9 cellular contexts compared by ENCODE assay signal in genomic region chr3:13018039-13018431, GRCh38. TPM values are rescaled to one million over a fixed set of nuclear protein-coding genes. Genes with fewer than 3 reads are reported as not detected.
DNase-seq lines count a peak whose midpoint lies in the region; ATAC-seq and TF ChIP-seq lines count a peak whose summit lies in the region.
"Had no signal": no experiment of that assay in that cellular context is flagged by ENCODE, and none has a peak within 500 bp of the region (broad histone marks: within the 10 kb centered on the region; RNA-seq: fewer than 3 reads in every experiment).

No MANE protein-coding gene starts in this region.

- H3K9me3 ChIP-seq in esophagus squamous epithelium (no peaks in the 10 kb centered on the region), psoas muscle (no peaks in the 10 kb centered on the region)

- DNase-seq in EL (peak; percentile 58), NCI-H2227 treated with DMSO at 0.1 percent for 48 hours (lab: John Stamatoyannopoulos, UW) (peak; percentile 15), esophagus squamous epithelium (lab: John Stamatoyannopoulos, UW) (no peak), psoas muscle (peak; percentile 53 to 70), putamen (ENCODE audit: low spot score) (no peak), NCI-H82 treated with DMSO at 0.1 percent for 48 hours (lab: John Stamatoyannopoulos, UW; ENCODE audit: unreplicated experiment) (no peak)
- no peak for DNase-seq in activated effector memory CD4-positive, alpha-beta T cell treated with Interleukin-2 at 50 U/mL for 16 hours
- DNase-seq: NCI-H446 treated with DMSO at 0.1 percent for 48 hours had no signal

- intact Hi-C loops in esophagus squamous epithelium (cut with DNase I) (no loop called here), psoas muscle (cut with DNase I) (no loop called here)

- H3K36me3 ChIP-seq in esophagus squamous epithelium = no peaks in the 10 kb centered on the region
- no peaks in the 10 kb centered on the region for H3K36me3 ChIP-seq in psoas muscle (ENCODE audit: insufficient read depth in 1 of 2, low read depth in 1 of 2)

- TF ChIP-seq CTCF in esophagus squamous epithelium (IDR thresholded peaks at IDR 0.05) (no peak), psoas muscle (IDR thresholded peaks at IDR 0.05) (no peak)

- TF ChIP-seq POLR2A in esophagus squamous epithelium (IDR thresholded peaks at IDR 0.05) = no peak

- H3K27me3 ChIP-seq in esophagus squamous epithelium (peaks cover 0 to 41% (median 0%) of the 10 kb centered on the region in 4 donors), psoas muscle (ENCODE audit: insufficient read depth in 3 of 3, low read length in 2 of 3) (peaks cover 0 to 2% (median 0%) of the 10 kb centered on the region in 3 donors)

- WGBS in esophagus squamous epithelium, 2 donors = 40% methylated on average over 1 of the region's 7 CpGs; no CpG with 5 or more reads in 1 of the 2 donors
- WGBS in psoas muscle, 3 donors = 38 to 57% (median 45%) methylated on average over 7 of the region's 7 CpGs

- H3K4me1 ChIP-seq in esophagus squamous epithelium (peaks cover 43 to 73% (median 59%) of the 10 kb centered on the region in 3 donors), psoas muscle (peaks cover 23% of the 10 kb centered on the region)

- ATAC-seq in psoas muscle (peak in 3 of 4 donors; percentile 9 to 18 (median 12)), GM19463 (IDR thresholded peaks at IDR 0.05; ENCODE audit: unreplicated experiment) (no peak)

- H3K4me3 ChIP-seq in esophagus squamous epithelium (no peak overlapping the region), psoas muscle (no peak overlapping the region)

- peak overlapping the region in 3 of 4 donors; percentile 17 to 57 (median 23) for H3K27ac ChIP-seq in esophagus squamous epithelium
- no peak overlapping the region for H3K27ac ChIP-seq in psoas muscle

RNA-seq across cellular contexts. Expression of gene IQSEC1, which starts 55.2 kb away (rescaled TPM):
- 10 to 100 TPM in 2 of 4 donors, 1 to 10 TPM in 2; 7.3 to 27.1 (median 10.7) TPM for total RNA-seq in esophagus squamous epithelium
- total RNA-seq in psoas muscle = 10 to 100 TPM; 28.0 to 45.4 (median 33.9) TPM
- 10 to 100 TPM in 2 of 3 donors, 1 to 10 TPM in 1; 8.6 to 22.0 (median 10.8) TPM for polyA plus RNA-seq in psoas muscle

Comparison
In these comparisons a context has a peak if more than half of its experiments do, and no peak if none do; other contexts are left out.
1. DNase-seq: peak in EL (single experiment), NCI-H2227 treated with DMSO at 0.1 percent for 48 hours (single experiment) and psoas muscle (2 of 2); none in esophagus squamous epithelium (single experiment), activated effector memory CD4-positive, alpha-beta T cell treated with Interleukin-2 at 50 U/mL for 16 hours (single experiment), putamen (single experiment) and NCI-H82 treated with DMSO at 0.1 percent for 48 hours (single experiment).